ENCODE assay signal across 8 cellular contexts in the genomic region with DNA sequence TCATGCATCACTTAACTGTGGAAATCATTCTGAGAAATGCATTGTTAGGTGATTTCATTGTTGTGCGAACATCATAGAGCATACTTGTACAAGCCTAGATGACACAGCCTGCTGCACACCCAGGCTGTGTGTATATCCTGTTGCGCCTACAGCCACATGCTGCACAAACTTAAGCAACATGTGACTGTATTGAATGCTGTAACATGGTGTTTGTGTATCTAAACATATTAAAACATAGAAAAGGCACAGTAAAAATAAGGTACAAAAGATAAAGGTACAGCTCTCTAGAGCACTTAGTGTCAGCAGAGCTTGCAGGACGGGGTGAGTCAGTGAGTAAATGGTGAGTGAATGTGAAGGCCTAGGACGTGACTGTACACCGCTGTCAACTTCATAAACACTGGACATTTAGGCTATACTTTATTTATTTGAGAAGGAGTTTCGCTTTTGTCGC. TPM values are rescaled to one million over a fixed set of nuclear protein-coding genes. Genes with fewer than 3 reads are reported as not detected.
DNase-seq lines count a peak whose midpoint lies in the region; ATAC-seq, FAIRE-seq and TF ChIP-seq lines count a peak whose summit lies in the region.

No MANE protein-coding gene starts in this region.

- DNase-seq in activated CD4-positive, alpha-beta T cell treated with anti-CD3 and anti-CD28 coated beads for 36 hours, result peak; percentile 42
- DNase-seq in activated CD4-positive, alpha-beta T cell treated with anti-CD3 and anti-CD28 coated beads for 4 hours, result no peak
- DNase-seq in T-cell, result no peak
- DNase-seq in esophagus muscularis mucosa (ENCODE audit: extremely low spot score), result no peak
- no peak for DNase-seq in sigmoid colon
- no peak for DNase-seq in DMS153 treated with DMSO at 0.1 percent for 48 hours (lab: John Stamatoyannopoulos, UW; ENCODE audit: unreplicated experiment)
- DNase-seq in endodermal cell, result no peak
- no peak for DNase-seq in small intestine

- no peak overlapping the region for H3K4me3 Mint-ChIP-seq in activated CD4-positive, alpha-beta T cell treated with anti-CD3 and anti-CD28 coated beads for 36 hours
- peak overlapping the region in 1 of 3 donors; percentile 42 for H3K4me3 Mint-ChIP-seq in T-cell
- H3K4me3 Mint-ChIP-seq in endodermal cell, result no peak overlapping the region

- H3K27me3 Mint-ChIP-seq in activated CD4-positive, alpha-beta T cell treated with anti-CD3 and anti-CD28 coated beads for 36 hours, result no peaks in the 10 kb centered on the region
- H3K27me3 Mint-ChIP-seq in T-cell, result no peaks in the 10 kb centered on the region
- H3K27me3 Mint-ChIP-seq in endodermal cell (ENCODE audit: insufficient read depth), result no peaks in the 10 kb centered on the region

- H3K4me3 ChIP-seq in esophagus muscularis mucosa, result no peak overlapping the region
- H3K4me3 ChIP-seq in sigmoid colon, result no peak overlapping the region
- H3K4me3 ChIP-seq in endodermal cell (ENCODE audit: low read length), result no peak overlapping the region
- H3K4me3 ChIP-seq in small intestine (ENCODE audit: low read depth in 1 of 2, low read length in 2 of 2), result no peak overlapping the region

- POLR2A ChIA-PET in activated CD4-positive, alpha-beta T cell treated with anti-CD3 and anti-CD28 coated beads for 36 hours (lab: Charles Lee), result interaction anchor here (1.0 kb wide), 1 partner anchor 12 kb away, joined by 3 read pairs; no protein-coding TSS in a partner anchor
- POLR2A ChIA-PET in T-cell (lab: Charles Lee), result no interaction called here

- TF ChIP-seq EP300 in esophagus muscularis mucosa (IDR thresholded peaks at IDR 0.05) (no peak), sigmoid colon (IDR thresholded peaks at IDR 0.05) (no peak)

- H3K4me1 Mint-ChIP-seq in activated CD4-positive, alpha-beta T cell treated with anti-CD3 and anti-CD28 coated beads for 36 hours, result peaks cover 60% of the 10 kb centered on the region
- H3K4me1 Mint-ChIP-seq in T-cell (peaks cover 68 to 70% (median 70%) of the 10 kb centered on the region in 3 donors), endodermal cell (peaks cover 24% of the 10 kb centered on the region)

- no peak for FAIRE-seq in small intestine (lab: Jason Lieb, UNC)

- H3K27ac ChIP-seq in esophagus muscularis mucosa (replicated peaks in 1 of 4), result peak overlapping the region; percentile 20 to 81 (median 50)
- H3K27ac ChIP-seq in sigmoid colon, result peak overlapping the region; percentile 35 to 88 (median 62)
- H3K27ac ChIP-seq in endodermal cell (ENCODE audit: low read depth, low read length), result no peak overlapping the region
- no peak overlapping the region for H3K27ac ChIP-seq in small intestine (ENCODE audit: low read depth in 1 of 2, low read length in 1 of 2)

- intact Hi-C loops in activated CD4-positive, alpha-beta T cell treated with anti-CD3 and anti-CD28 coated beads for 36 hours (cut with DNase I, micrococcal nuclease), result no loop called here
- intact Hi-C loops in esophagus muscularis mucosa (cut with DNase I), result no loop called here
- intact Hi-C loops in sigmoid colon (cut with DNase I), result no loop called here

- H3K4me1 ChIP-seq in esophagus muscularis mucosa (peaks cover 77 to 98% (median 94%) of the 10 kb centered on the region in 4 donors), sigmoid colon (peaks cover 0 to 99% (median 89%) of the 10 kb centered on the region in 4 donors), endodermal cell (ENCODE audit: control insufficient read depth, insufficient read depth, low read length) (peaks cover 11% of the 10 kb centered on the region), small intestine (ENCODE audit: control insufficient read depth in 2 of 2, insufficient read depth in 1 of 2, low read depth in 1 of 2, low read length in 1 of 2) (peaks cover 2 to 9% of the 10 kb centered on the region in 2 donors)

- TF ChIP-seq POLR2A in esophagus muscularis mucosa (IDR thresholded peaks at IDR 0.05; ENCODE audit: low read depth) (no peak), sigmoid colon (IDR thresholded peaks at IDR 0.05) (no peak)

- TF ChIP-seq CTCF in esophagus muscularis mucosa (IDR thresholded peaks at IDR 0.05) (no peak), sigmoid colon (IDR thresholded peaks at IDR 0.05) (no peak), endodermal cell (conservative IDR thresholded peaks at IDR 0.05) (no peak)

- no peaks in the 10 kb centered on the region for H3K36me3 ChIP-seq in esophagus muscularis mucosa
- no peaks in the 10 kb centered on the region for H3K36me3 ChIP-seq in sigmoid colon
- H3K36me3 ChIP-seq in endodermal cell (ENCODE audit: control insufficient read depth, insufficient read depth, low read length), result no peaks in the 10 kb centered on the region
- H3K36me3 ChIP-seq in small intestine (ENCODE audit: control insufficient read depth in 2 of 2, insufficient read depth in 2 of 2, low read length in 2 of 2), result no peaks in the 10 kb centered on the region

- peak; percentile 81 for ATAC-seq in activated CD4-positive, alpha-beta T cell treated with anti-CD3 and anti-CD28 coated beads for 36 hours
- ATAC-seq in T-cell (replicated peaks in 1 of 4), result peak in 1 of 4 experiments; percentile 42

- H3K9me3 Mint-ChIP-seq in activated CD4-positive, alpha-beta T cell treated with anti-CD3 and anti-CD28 coated beads for 36 hours (ENCODE audit: low read depth), result no peaks in the 10 kb centered on the region
- H3K9me3 Mint-ChIP-seq in T-cell, result no peaks in the 10 kb centered on the region
- no peaks in the 10 kb centered on the region for H3K9me3 Mint-ChIP-seq in endodermal cell

- no peaks in the 10 kb centered on the region for H3K9me3 ChIP-seq in esophagus muscularis mucosa
- no peaks in the 10 kb centered on the region for H3K9me3 ChIP-seq in sigmoid colon
- H3K9me3 ChIP-seq in endodermal cell (ENCODE audit: control insufficient read depth, low read length), result no peaks in the 10 kb centered on the region
- H3K9me3 ChIP-seq in small intestine (ENCODE audit: control insufficient read depth, low read depth), result no peaks in the 10 kb centered on the region

- H3K27ac Mint-ChIP-seq in activated CD4-positive, alpha-beta T cell treated with anti-CD3 and anti-CD28 coated beads for 36 hours, result peak overlapping the region; percentile 91
- H3K27ac Mint-ChIP-seq in T-cell, result peak overlapping the region; percentile 16 to 48
- H3K27ac Mint-ChIP-seq in endodermal cell, result no peak overlapping the region

- H3K27me3 ChIP-seq in esophagus muscularis mucosa (no peaks in the 10 kb centered on the region), sigmoid colon (no peaks in the 10 kb centered on the region), endodermal cell (ENCODE audit: control insufficient read depth, insufficient read depth, low read length, poor library complexity, severe bottlenecking) (no peaks in the 10 kb centered on the region), small intestine (ENCODE audit: control insufficient read depth in 2 of 2, insufficient read depth in 2 of 2, low read length in 2 of 2) (no peaks in the 10 kb centered on the region)

- H3K36me3 Mint-ChIP-seq in activated CD4-positive, alpha-beta T cell treated with anti-CD3 and anti-CD28 coated beads for 36 hours (ENCODE audit: low read depth), result peaks cover 10% of the 10 kb centered on the region
- H3K36me3 Mint-ChIP-seq in T-cell (peaks cover 3% of the 10 kb centered on the region), endodermal cell (ENCODE audit: low read depth) (peaks cover 5% of the 10 kb centered on the region)

- 62% methylated on average over 7 of the region's 7 CpGs for WGBS in esophagus muscularis mucosa
- 83 to 88% methylated on average over 7 of the region's 7 CpGs for WGBS in sigmoid colon, 2 donors
- 93 to 99% methylated on average over 7 of the region's 7 CpGs for WGBS in endodermal cell (ENCODE audit: insufficient coverage in 1 of 2, insufficient read length in 1 of 2), 2 experiments
- WGBS in small intestine, 3 donors, result 84 to 88% (median 87%) methylated on average over 7 of the region's 7 CpGs

- H3K9ac ChIP-seq in endodermal cell (ENCODE audit: extremely low read depth, low read length, poor library complexity, severe bottlenecking), result no peak overlapping the region

- CTCF ChIA-PET in activated CD4-positive, alpha-beta T cell treated with anti-CD3 and anti-CD28 coated beads for 36 hours (lab: Charles Lee), result interaction anchor here (0.7 to 1.7 kb wide), 4 partner anchors 23 to 114 kb away, joined by 3 read pairs; no protein-coding TSS in a partner anchor
- CTCF ChIA-PET in T-cell (lab: Charles Lee), result no interaction called here

RNA-seq across cellular contexts. Expression of gene FOXK2, which starts 11.9 kb away (rescaled TPM):
- 10 to 100 TPM; 58.1 to 75.4 TPM for total RNA-seq in activated CD4-positive, alpha-beta T cell treated with anti-CD3 and anti-CD28 coated beads for 36 hours
- total RNA-seq in T-cell, result 10 to 100 TPM; 45.8 to 65.5 (median 61.9) TPM
- total RNA-seq in esophagus muscularis mucosa, result 10 to 100 TPM; 27.0 to 51.6 (median 45.3) TPM
- 10 to 100 TPM; 29.3 to 56.8 (median 40.5) TPM for total RNA-seq in sigmoid colon
- polyA plus RNA-seq in sigmoid colon, result 10 to 100 TPM; 10.2 to 26.2 (median 11.6) TPM
- 10 to 100 TPM; 67.2 to 68.1 TPM for total RNA-seq in endodermal cell
- polyA plus RNA-seq in endodermal cell (2013, experiment 1 of 2), result 58.7 TPM
- 53.1 TPM for polyA plus RNA-seq in endodermal cell (2013, experiment 2 of 2)
- polyA plus RNA-seq in small intestine, result 10 to 100 TPM; 11.6 to 18.8 (median 17.2) TPM

Comparison
In these comparisons a context has a peak if more than half of its experiments do, and no peak if none do; other contexts are left out.
1. H3K27ac ChIP-seq: peak in esophagus muscularis mucosa (4 of 4) and sigmoid colon (4 of 4); none in endodermal cell (single experiment) and small intestine (0 of 2).